ENCODE assay signal across 17 cellular contexts in genomic region chr10:128419466-128420019, GRCh38.
DNase-seq lines count a peak whose midpoint lies in the region; ATAC-seq and TF ChIP-seq lines count a peak whose summit lies in the region.
"Had no signal": no experiment of that assay in that cellular context is flagged by ENCODE, and none has a peak within 500 bp of the region (broad histone marks: within the 10 kb centered on the region; RNA-seq: fewer than 3 reads in every experiment).

No MANE protein-coding gene starts in this region.

- H3K27ac ChIP-seq in A673 (ENCODE audit: low read depth, low read length, poor library complexity, severe bottlenecking) (no peak overlapping the region), HCT116 (ENCODE audit: low read depth, low read length) (no peak overlapping the region), lung (ENCODE audit: low read depth in 1 of 2, low read length in 1 of 2) (no peak overlapping the region)

- no peak for TF ChIP-seq POLR2A in HCT116 (IDR thresholded peaks at IDR 0.05; ENCODE audit: borderline replicate concordance, extremely low read depth, insufficient read depth, insufficient read length)

- H2AFZ ChIP-seq in HCT116 (ENCODE audit: low read depth, low read length, poor library complexity, severe bottlenecking): no peak overlapping the region

- H3K4me1 ChIP-seq in A673 (ENCODE audit: insufficient read depth, low read length, poor library complexity, severe bottlenecking): no peaks in the 10 kb centered on the region
- no peaks in the 10 kb centered on the region for H3K4me1 ChIP-seq in HCT116 (ENCODE audit: control insufficient read depth in 1 of 2, insufficient read depth in 2 of 2, low read length in 2 of 2)
- H3K4me1 ChIP-seq in lung (ENCODE audit: control insufficient read depth in 2 of 2, insufficient read depth in 2 of 2, low read length in 2 of 2): no peaks in the 10 kb centered on the region

- H3K36me3 ChIP-seq in A673 (ENCODE audit: insufficient read depth, low read length, poor library complexity, severe bottlenecking) (no peaks in the 10 kb centered on the region), HCT116 (ENCODE audit: control insufficient read depth in 1 of 2, insufficient read depth in 2 of 2, low read length in 2 of 2) (no peaks in the 10 kb centered on the region), lung (ENCODE audit: control insufficient read depth in 2 of 2, insufficient read depth in 2 of 2, low read length in 2 of 2) (no peaks in the 10 kb centered on the region)

- H3K4me3 ChIP-seq in A673 (ENCODE audit: low read depth, low read length, poor library complexity, severe bottlenecking) (no peak overlapping the region), HCT116 (replicated peaks in 1 of 2; ENCODE audit: low read depth in 1 of 2, low read length in 2 of 2) (no peak overlapping the region), lung (no peak overlapping the region)

- H3K79me2 ChIP-seq in HCT116 (ENCODE audit: insufficient read depth, low read length): no peaks in the 10 kb centered on the region

- no peaks in the 10 kb centered on the region for H3K9me2 ChIP-seq in HCT116 (ENCODE audit: insufficient read depth)

- H3K4me2 ChIP-seq in HCT116 (ENCODE audit: low read length): no peak overlapping the region

- H3K9ac ChIP-seq in HCT116 (ENCODE audit: low read length): no peak overlapping the region

- no peaks in the 10 kb centered on the region for H4K20me1 ChIP-seq in HCT116 (ENCODE audit: insufficient read depth)

- H3K27me3 ChIP-seq in A673 (replicated peaks; ENCODE audit: insufficient read depth, low read depth, low read length, poor library complexity) (peaks cover 54% of the 10 kb centered on the region), HCT116 (ENCODE audit: insufficient read depth, low read length) (peaks cover 74% of the 10 kb centered on the region), lung (ENCODE audit: control insufficient read depth, insufficient read depth) (peaks cover 3% of the 10 kb centered on the region)

- BruUV-seq in A673 (replicated peaks; lab: Mats Ljungman, UMichigan) (no TSS peak), HCT116 (replicated peaks; lab: Mats Ljungman, UMichigan) (no TSS peak)

- WGBS in lung, 2 donors: 74 to 85% methylated on average over 4 of the region's 4 CpGs

- peak; percentile 32 for DNase-seq in A673 (ENCODE audit: low spot score)
- no peak for DNase-seq in HCT116 (ENCODE audit: low read depth, low spot score)
- peak; percentile 33 for DNase-seq in RKO (ENCODE audit: low spot score)
- DNase-seq in lung (ENCODE audit: low spot score): peak; percentile 21
- DNase-seq in DMS79 (lab: John Stamatoyannopoulos, UW): no peak
- no peak for DNase-seq in epidermal melanocyte (ENCODE audit: insufficient read length, low spot score)
- no peak for DNase-seq in hypothalamus (lab: John Stamatoyannopoulos, UW)
- DNase-seq: DMS53, H7, KG1, NCI-H1417, NCI-H1694 treated with DMSO at 0.1 percent for 48 hours, NCI-H2081 treated with DMSO at 0.1 percent for 48 hours, NCI-H2171 treated with DMSO at 0.1 percent for 48 hours, NCI-H524 treated with DMSO at 0.1 percent for 48 hours, NCI-H82, Right ventricle myocardium superior had no signal

- intact Hi-C loops in A673 (cut with micrococcal nuclease; ENCODE audit: unreplicated experiment) (no loop called here), HCT116 (cut with micrococcal nuclease) (no loop called here)

- H3K9me3 ChIP-seq in A673 (ENCODE audit: low read depth, low read length, poor library complexity, severe bottlenecking): no peaks in the 10 kb centered on the region
- no peaks in the 10 kb centered on the region for H3K9me3 ChIP-seq in HCT116 (ENCODE audit: control insufficient read depth in 1 of 2, insufficient read depth in 1 of 2, low read depth in 1 of 2, low read length in 2 of 2)
- peaks cover 0 to 5% of the 10 kb centered on the region in 2 donors for H3K9me3 ChIP-seq in lung (ENCODE audit: control insufficient read depth in 2 of 2, insufficient read depth in 1 of 2, low read length in 1 of 2)

- POLR2A ChIA-PET in A673 (lab: Charles Lee; ENCODE audit: low non-redundant PET) (no interaction called here), HCT116 (lab: Charles Lee) (no interaction called here)

- CTCF ChIA-PET in A673 (lab: Charles Lee): no interaction called here
- CTCF ChIA-PET in HCT116 (lab: Charles Lee): no interaction called here

- ATAC-seq in HCT116 (peak; percentile 54), lung (ENCODE audit: insufficient read depth, low FRiP score) (no peak)

- peak; percentile 42 for TF ChIP-seq CTCF in A673 (conservative IDR thresholded peaks at IDR 0.05; ENCODE audit: low read depth, low read length)
- peak in 2 of 3 experiments; percentile 8 to 31; a peak in 2 of 6 replicates for TF ChIP-seq CTCF in HCT116 (IDR thresholded peaks at IDR 0.05 in 2 of 3, conservative IDR thresholded peaks at IDR 0.05 in 1 of 3; ENCODE audit: borderline replicate concordance in 1 of 3, insufficient read depth in 1 of 3, low read depth in 2 of 3, low read length in 2 of 3)
- TF ChIP-seq CTCF in lung (IDR thresholded peaks at IDR 0.05; ENCODE audit: control extremely low read depth, extremely low read depth): no peak

- RAD21 ChIA-PET in HCT116 (lab: Charles Lee; ENCODE audit: low non-redundant PET in 1 of 2, low total read pairs in 2 of 2, uncharacterized antibody in 2 of 2, unreplicated experiment in 2 of 2): no interaction called here

- peak; percentile 33; the same call in 1 of the 2 replicates for TF ChIP-seq RAD21 in HCT116 (IDR thresholded peaks at IDR 0.05; ENCODE audit: low read depth)

TF ChIP-seq in HCT116, 20 proteins besides CTCF, POLR2A, EP300 and RAD21 (continues in another document):
- TF ChIP-seq ELF1 (IDR thresholded peaks at IDR 0.05; ENCODE audit: borderline replicate concordance, low read depth) (no peak), ATF3 (IDR thresholded peaks at IDR 0.05) (no peak), ZBTB33 (IDR thresholded peaks at IDR 0.05; ENCODE audit: extremely low read depth, insufficient replicate concordance, low read length) (no peak), REST (IDR thresholded peaks at IDR 0.05; ENCODE audit: low read depth) (no peak), ZNF274 (IDR thresholded peaks at IDR 0.05; ENCODE audit: low read depth, low read length) (no peak), SRF (IDR thresholded peaks at IDR 0.05; ENCODE audit: low read depth) (no peak), TCF7L2 (IDR thresholded peaks at IDR 0.05; ENCODE audit: borderline replicate concordance, extremely low read depth, insufficient read depth, insufficient read length) (no peak), JUND (IDR thresholded peaks at IDR 0.05) (no peak), SP1 (IDR thresholded peaks at IDR 0.05; ENCODE audit: low read depth) (no peak), POLR2AphosphoS5 (IDR thresholded peaks at IDR 0.05; ENCODE audit: low read depth, low read length) (no peak), EZH2phosphoT487 (IDR thresholded peaks at IDR 0.05; ENCODE audit: borderline replicate concordance) (no peak), EZH2 (IDR thresholded peaks at IDR 0.05) (no peak), FOSL1 (IDR thresholded peaks at IDR 0.05; ENCODE audit: low read depth) (no peak), EGR1 (IDR thresholded peaks at IDR 0.05; ENCODE audit: low read depth) (no peak), MAX (IDR thresholded peaks at IDR 0.05) (no peak), CEBPB (IDR thresholded peaks at IDR 0.05; ENCODE audit: low read depth) (no peak)

Comparison
In these comparisons a context has a peak if more than half of its experiments do, and no peak if none do; other contexts are left out.
1. DNase-seq: peak in A673 (single experiment), RKO (single experiment) and lung (single experiment); none in HCT116 (single experiment), DMS79 (single experiment), epidermal melanocyte (single experiment) and hypothalamus (0 of 51).